Comparison of ENCODE assay signal across 14 cellular contexts in the genomic region with DNA sequence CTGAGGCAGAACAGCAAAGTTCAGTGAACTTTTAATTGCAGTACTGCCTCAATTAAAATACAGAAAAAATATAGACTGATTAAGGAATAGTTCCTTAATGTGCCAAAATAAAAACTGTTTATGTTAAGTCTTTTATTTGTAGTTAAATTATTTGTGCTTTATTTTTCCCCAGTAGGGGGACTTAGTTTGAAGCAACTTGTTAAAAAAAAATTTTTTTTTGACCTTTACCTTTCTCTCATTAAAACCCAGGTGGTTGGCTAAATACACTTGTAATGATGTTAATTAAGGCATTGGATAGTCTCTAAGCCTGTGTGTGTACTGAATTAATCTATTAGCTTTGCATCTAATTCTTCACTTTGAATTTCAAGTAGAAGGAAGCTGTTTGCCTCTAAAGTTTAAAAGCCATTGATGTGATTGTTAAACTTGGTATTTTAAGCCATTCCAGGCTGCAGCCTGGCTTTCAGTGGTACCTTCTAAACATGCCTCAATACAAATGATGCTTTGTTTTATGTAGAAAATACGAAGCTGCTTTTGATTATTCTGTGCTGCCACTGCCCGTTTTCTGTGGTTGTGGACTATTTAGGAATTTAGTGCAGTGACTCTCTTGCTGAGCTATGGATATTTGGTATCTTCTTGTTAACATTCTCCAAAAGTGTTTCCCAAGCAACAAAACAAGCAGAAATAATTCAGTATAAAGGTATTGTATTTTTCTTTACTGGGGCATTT.
A peak's percentile ranks its signal among the peaks of the same experiment; 100 is the strongest.
DNase-seq lines count a peak whose midpoint lies in the region; ATAC-seq and TF ChIP-seq lines count a peak whose summit lies in the region.
"Had no signal": no experiment of that assay in that cellular context is flagged by ENCODE, and none has a peak within 500 bp of the region (broad histone marks: within the 10 kb centered on the region; RNA-seq: fewer than 3 reads in every experiment).

No MANE protein-coding gene starts in this region.

- H3K4me2 ChIP-seq in GM23248 (ENCODE audit: unreplicated experiment) (peak overlapping the region; percentile 33), hepatocyte (no peak overlapping the region)
- H3K4me2 ChIP-seq: KMS-11 had no signal

- peaks cover 4% of the 10 kb centered on the region for H3K27me3 Mint-ChIP-seq in brain
- no peaks in the 10 kb centered on the region for H3K27me3 Mint-ChIP-seq in CD4-positive, alpha-beta T cell

- intact Hi-C loops in CD4-positive, alpha-beta T cell (cut with DNase I, micrococcal nuclease), result no loop called here

- H3K9me2 ChIP-seq in GM23248 (ENCODE audit: insufficient read depth) (no peaks in the 10 kb centered on the region), hepatocyte (replicated peaks; ENCODE audit: insufficient read depth) (no peaks in the 10 kb centered on the region)

- peak overlapping the region; percentile 53 for H3K9ac ChIP-seq in GM23248
- H3K9ac ChIP-seq: KMS-11 had no signal

- H3K36me3 ChIP-seq in GM23248 (ENCODE audit: low read depth), result peaks cover 10% of the 10 kb centered on the region; the same call in 1 of the 2 replicates
- H3K36me3 ChIP-seq in hepatocyte (replicated peaks; ENCODE audit: insufficient read depth, low read depth), result no peaks in the 10 kb centered on the region

- H3K27ac Mint-ChIP-seq in brain, result peak overlapping the region in 3 of 5 experiments; percentile 35 to 74 (median 62)
- no peak overlapping the region for H3K27ac Mint-ChIP-seq in CD4-positive, alpha-beta T cell
- H3K27ac Mint-ChIP-seq: CD4-positive, CD25-positive, alpha-beta regulatory T cell; T-helper 1 cell treated with Interleukin-12 subunit alpha and Interleukin-12 subunit beta and Interleukin-4 antibody, amounts not matched to agents 30 μg/mL and 1 μg/mL, for 36 hours had no signal

- no peaks in the 10 kb centered on the region for H3K27me3 ChIP-seq in GM23248 (replicated peaks; ENCODE audit: insufficient read depth)
- H3K27me3 ChIP-seq in hepatocyte, result no peaks in the 10 kb centered on the region
- no peaks in the 10 kb centered on the region for H3K27me3 ChIP-seq in CD4-positive, alpha-beta T cell (ENCODE audit: control insufficient read depth, insufficient read depth, low read length)

- peak; percentile 83 for DNase-seq in GM23248
- DNase-seq in hepatocyte (ENCODE audit: low spot score), result no peak
- no peak for DNase-seq in NCI-H2227 (lab: John Stamatoyannopoulos, UW; ENCODE audit: unreplicated experiment)
- no peak for DNase-seq in NCI-H526 treated with DMSO at 0.1 percent for 48 hours (lab: John Stamatoyannopoulos, UW)
- DNase-seq in CD4-positive, alpha-beta T cell, result no peak
- DNase-seq: activated naive CD4-positive, alpha-beta T cell treated with anti-CD3 and anti-CD28 coated beads, Interleukin-2, amount 50 U/mL, for 16 hours; CD4-positive, CD25-positive, alpha-beta regulatory T cell; NCI-H1694 treated with DMSO at 0.1 percent for 48 hours; NCI-H510A treated with DMSO at 0.1 percent for 48 hours had no signal

- H2AFZ ChIP-seq in GM23248, result no peak overlapping the region
- no peak overlapping the region for H2AFZ ChIP-seq in hepatocyte

- H3K4me3 ChIP-seq in GM23248, result no peak overlapping the region
- H3K4me3 ChIP-seq in hepatocyte, result no peak overlapping the region

- H3K4me1 ChIP-seq in GM23248 (ENCODE audit: insufficient read depth) (peaks cover 56% of the 10 kb centered on the region), hepatocyte (ENCODE audit: insufficient read depth) (peaks cover 8% of the 10 kb centered on the region)

- H3K79me2 ChIP-seq in GM23248 (ENCODE audit: insufficient read depth) (peaks cover 11% of the 10 kb centered on the region; the same call in 1 of the 2 replicates), hepatocyte (peaks cover 15% of the 10 kb centered on the region)

- H3K4me3 Mint-ChIP-seq in brain, result no peak overlapping the region
- no peak overlapping the region for H3K4me3 Mint-ChIP-seq in CD4-positive, alpha-beta T cell
- H3K4me3 Mint-ChIP-seq: CD4-positive, CD25-positive, alpha-beta regulatory T cell; T-helper 1 cell treated with Interleukin-12 subunit alpha and Interleukin-12 subunit beta and Interleukin-4 antibody, amounts not matched to agents 30 μg/mL and 1 μg/mL, for 36 hours had no signal

- ATAC-seq in CD4-positive, alpha-beta T cell (ENCODE audit: poor library complexity), result no peak
- ATAC-seq: Panc1 had no signal

- no peaks in the 10 kb centered on the region for H3K9me3 Mint-ChIP-seq in brain
- H3K9me3 Mint-ChIP-seq in CD4-positive, alpha-beta T cell, result no peaks in the 10 kb centered on the region
- H3K9me3 Mint-ChIP-seq: T-helper 1 cell treated with Interleukin-12 subunit alpha and Interleukin-12 subunit beta and Interleukin-4 antibody, amounts not matched to agents 30 μg/mL and 1 μg/mL, for 36 hours had no signal

- WGBS in GM23248 (ENCODE audit: low coverage in 1 of 2, low lambda C conversion rate in 2 of 2, missing lambda C conversion rate in 2 of 2), 2 experiments, result 14 to 16% methylated on average over 2 of the region's 2 CpGs
- 68% methylated on average over 2 of the region's 2 CpGs for WGBS in hepatocyte (ENCODE audit: low lambda C conversion rate, missing lambda C conversion rate)

- TF ChIP-seq CTCF in brain (conservative IDR thresholded peaks at IDR 0.05) (no peak), hepatocyte (IDR thresholded peaks at IDR 0.05; ENCODE audit: poor library complexity) (no peak)
- no peak for TF ChIP-seq CTCF in CD4-positive, alpha-beta T cell (IDR thresholded peaks at IDR 0.05)

- peak overlapping the region; percentile 92 for H3K27ac ChIP-seq in GM23248
- peak overlapping the region; percentile 33 for H3K27ac ChIP-seq in hepatocyte
- H3K27ac ChIP-seq in temporal lobe (ENCODE audit: low read depth, low read length), result peak overlapping the region; percentile 79
- no peak overlapping the region for H3K27ac ChIP-seq in CD4-positive, alpha-beta T cell (ENCODE audit: low read depth, low read length)
- H3K27ac ChIP-seq: KMS-11 had no signal

- CTCF ChIA-PET in CD4-positive, alpha-beta T cell (lab: Charles Lee), result interaction anchor here (1.0 to 1.3 kb wide), 2 partner anchors 9 to 47 kb away, joined by 3 to 5 read pairs; no protein-coding TSS in a partner anchor

- no peaks in the 10 kb centered on the region for H4K20me1 ChIP-seq in GM23248 (ENCODE audit: insufficient read depth)
- no peaks in the 10 kb centered on the region for H4K20me1 ChIP-seq in hepatocyte (ENCODE audit: insufficient read depth, poor library complexity, severe bottlenecking)

- POLR2A ChIA-PET in CD4-positive, alpha-beta T cell (lab: Charles Lee), result no interaction called here

- peaks cover 36% of the 10 kb centered on the region for H3F3A ChIP-seq in GM23248 (ENCODE audit: insufficient read depth)

- no peaks in the 10 kb centered on the region for H3K9me3 ChIP-seq in GM23248 (ENCODE audit: low read depth)
- no peaks in the 10 kb centered on the region for H3K9me3 ChIP-seq in hepatocyte (ENCODE audit: low read depth)
- no peaks in the 10 kb centered on the region for H3K9me3 ChIP-seq in CD4-positive, alpha-beta T cell (ENCODE audit: control insufficient read depth, low read length)

- H3K4me1 Mint-ChIP-seq in brain, result peaks cover 40% of the 10 kb centered on the region
- no peaks in the 10 kb centered on the region for H3K4me1 Mint-ChIP-seq in CD4-positive, alpha-beta T cell (ENCODE audit: low read depth)
- H3K4me1 Mint-ChIP-seq: CD4-positive, CD25-positive, alpha-beta regulatory T cell had no signal

- peaks cover 4% of the 10 kb centered on the region for H3K36me3 Mint-ChIP-seq in brain
- H3K36me3 Mint-ChIP-seq in CD4-positive, alpha-beta T cell (ENCODE audit: low read depth), result no peaks in the 10 kb centered on the region
- H3K36me3 Mint-ChIP-seq: CD4-positive, CD25-positive, alpha-beta regulatory T cell had no signal

- in situ Hi-C loops in GM23248 (cut with MboI), result no loop called here
